Comparison of ENCODE assay signal across 20 cellular contexts in the genomic region with DNA sequence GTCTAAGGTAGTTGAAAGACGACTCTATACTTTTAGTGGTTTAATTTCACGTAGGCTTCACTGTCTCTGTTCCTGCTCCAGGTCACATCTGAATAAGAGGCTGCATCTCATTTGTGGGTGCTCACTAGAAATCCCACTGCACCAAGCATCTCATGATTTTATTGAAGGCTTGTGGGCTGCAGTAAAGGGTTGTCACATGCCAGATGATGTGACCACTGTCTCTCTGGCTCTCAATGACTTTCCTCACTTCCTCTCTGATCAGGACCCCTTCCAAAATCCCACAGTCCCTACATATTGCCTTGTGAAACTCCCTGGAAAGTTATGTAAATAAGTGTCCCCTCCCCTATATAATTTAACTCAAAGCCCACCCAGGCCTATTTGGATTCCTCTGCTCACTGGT.
"Had no signal": no experiment of that assay in that cellular context is flagged by ENCODE, and none has a peak within 500 bp of the region (broad histone marks: within the 10 kb centered on the region; RNA-seq: fewer than 3 reads in every experiment).

No MANE protein-coding gene starts in this region.

- H3K9me3 Mint-ChIP-seq: activated CD8-positive, alpha-beta T cell treated with anti-CD3 and anti-CD28 coated beads for 36 hours; activated naive CD4-positive, alpha-beta T cell treated with anti-CD3 and anti-CD28 coated beads, Interleukin-2, amount 10 ng/mL, durations not matched to agents 7 days and 5 days; activated T-cell treated with anti-CD3 and anti-CD28 coated beads, Interleukin-2, amount 50 U/mL, for 72 hours; effector memory CD8-positive, alpha-beta T cell; nephron progenitor cell; WTC11 had no signal

- H3K27ac Mint-ChIP-seq: activated CD8-positive, alpha-beta T cell treated with anti-CD3 and anti-CD28 coated beads for 36 hours; activated naive CD4-positive, alpha-beta T cell treated with anti-CD3 and anti-CD28 coated beads, Interleukin-2, amount 10 ng/mL, durations not matched to agents 7 days and 5 days; activated T-cell treated with anti-CD3 and anti-CD28 coated beads, Interleukin-2, amount 50 U/mL, for 72 hours; effector memory CD8-positive, alpha-beta T cell; nephron progenitor cell; T-helper 17 cell; WTC11 had no signal

- DNase-seq: activated CD4-positive, alpha-beta T cell treated with anti-CD3 and anti-CD28 coated beads, Interleukin-2, amount 50 U/mL, for 1 hour; activated CD8-positive, alpha-beta T cell treated with anti-CD3 and anti-CD28 coated beads for 36 hours; activated gamma-delta T cell; activated naive CD4-positive, alpha-beta T cell treated with anti-CD3 and anti-CD28 coated beads, Interleukin-2, amount 10 ng/mL, durations not matched to agents 7 days and 5 days; activated T-cell treated with anti-CD3 and anti-CD28 coated beads, Interleukin-2, amount 50 U/mL, for 72 hours; amniotic stem cell; brain microvascular endothelial cell; dorsolateral prefrontal cortex; effector memory CD8-positive, alpha-beta T cell; islet precursor cell; left ventricle myocardium inferior; nephron progenitor cell; occipital lobe; stimulated activated CD4-positive, alpha-beta T cell treated with anti-CD3 and anti-CD28 coated beads, Interleukin-1b, Interleukin-23, amount 100 ng/mL, for 48 hours; stimulated activated CD4-positive, alpha-beta T cell treated with anti-CD3 and anti-CD28 coated beads, Interleukin-4, amount 100 ng/mL, for 4 hours; stimulated activated CD8-positive, alpha-beta memory T cell treated with anti-CD3 and anti-CD28 coated beads, Interleukin-4, amount 100 ng/mL, for 48 hours; stimulated activated naive CD4-positive, alpha-beta T cell; T-helper 17 cell had no signal

- H3K27me3 Mint-ChIP-seq: activated CD8-positive, alpha-beta T cell treated with anti-CD3 and anti-CD28 coated beads for 36 hours; effector memory CD8-positive, alpha-beta T cell had no signal

- ATAC-seq: activated CD8-positive, alpha-beta T cell treated with anti-CD3 and anti-CD28 coated beads for 36 hours; activated T-cell treated with anti-CD3 and anti-CD28 coated beads, Interleukin-2, amount 50 U/mL, for 72 hours; effector memory CD8-positive, alpha-beta T cell; gastroesophageal sphincter; T-helper 17 cell; WTC11 had no signal

- H3K4me3 Mint-ChIP-seq: activated CD8-positive, alpha-beta T cell treated with anti-CD3 and anti-CD28 coated beads for 36 hours; activated naive CD4-positive, alpha-beta T cell treated with anti-CD3 and anti-CD28 coated beads, Interleukin-2, amount 10 ng/mL, durations not matched to agents 7 days and 5 days; activated T-cell treated with anti-CD3 and anti-CD28 coated beads, Interleukin-2, amount 50 U/mL, for 72 hours; effector memory CD8-positive, alpha-beta T cell; nephron progenitor cell; T-helper 17 cell; WTC11 had no signal

- H3K36me3 Mint-ChIP-seq: activated naive CD4-positive, alpha-beta T cell treated with anti-CD3 and anti-CD28 coated beads, Interleukin-2, amount 10 ng/mL, durations not matched to agents 7 days and 5 days; WTC11 had no signal
